In genomic region chr11:16279524-16279923, GRCh38 we compare ENCODE assay signal across 14 cellular contexts.
DNase-seq lines count a peak whose midpoint lies in the region; ATAC-seq, FAIRE-seq and TF ChIP-seq lines count a peak whose summit lies in the region.
"Had no signal": no experiment of that assay in that cellular context is flagged by ENCODE, and none has a peak within 500 bp of the region (broad histone marks: within the 10 kb centered on the region; RNA-seq: fewer than 3 reads in every experiment).

No MANE protein-coding gene starts in this region.

- TF ChIP-seq EP300 in HepG2 (IDR thresholded peaks at IDR 0.05; ENCODE audit: low read depth in 2 of 2, low read length in 2 of 2) (no peak), HepG2 (CRISPR knock-in tag; IDR thresholded peaks at IDR 0.05; ENCODE audit: borderline replicate concordance) (no peak), upper lobe of left lung (IDR thresholded peaks at IDR 0.05) (no peak)

- CTCF ChIA-PET in HepG2 (lab: Yijun Ruan, JAX; ENCODE audit: low intra/inter-chr PET ratio, low total read pairs): no interaction called here

- POLR2A ChIA-PET in HepG2 (lab: Yijun Ruan, JAX): no interaction called here

- TF ChIP-seq CTCF in HepG2 (CRISPR knock-in tag; IDR thresholded peaks at IDR 0.05) (no peak), right lobe of liver (IDR thresholded peaks at IDR 0.05) (no peak), upper lobe of left lung (IDR thresholded peaks at IDR 0.05) (no peak)

- TF ChIP-seq POLR2A in HepG2 (IDR thresholded peaks at IDR 0.05; ENCODE audit: insufficient read depth in 1 of 2, low read depth in 2 of 2, low read length in 2 of 2) (no peak), right lobe of liver (IDR thresholded peaks at IDR 0.05) (no peak), upper lobe of left lung (IDR thresholded peaks at IDR 0.05) (no peak)

- DNase-seq in HepG2 (ENCODE audit: low spot score) (no peak), right lobe of liver (no peak), glomerular visceral epithelial cell (ENCODE audit: extremely low spot score) (no peak), upper lobe of left lung (no peak)
- no peak for DNase-seq in stimulated activated CD4-positive, alpha-beta T cell treated with anti-CD3 and anti-CD28 coated beads, Interleukin-1b, Interleukin-23, amount 100 ng/mL, for 48 hours
- DNase-seq: 8988T; Calu3; CD4-positive, alpha-beta memory T cell; GF-D8; H9 had no signal

- H3K9ac ChIP-seq in HepG2 (ENCODE audit: insufficient read depth, low read depth, low read length) (no peak overlapping the region), endocrine pancreas (ENCODE audit: control insufficient read depth, insufficient read depth, low read length) (no peak overlapping the region)
- H3K9ac ChIP-seq: BLaER1 had no signal

- H3K9me3 ChIP-seq in HepG2 (ENCODE audit: low read length): no peaks in the 10 kb centered on the region
- no peaks in the 10 kb centered on the region for H3K9me3 ChIP-seq in right lobe of liver
- no peaks in the 10 kb centered on the region for H3K9me3 ChIP-seq in endocrine pancreas (ENCODE audit: control insufficient read depth, low read length)
- H3K9me3 ChIP-seq in upper lobe of left lung: no peaks in the 10 kb centered on the region
- H3K9me3 ChIP-seq: BLaER1 had no signal

- TF ChIP-seq RAD21 in HepG2 (CRISPR knock-in tag; IDR thresholded peaks at IDR 0.05): no peak

- H3K27me3 ChIP-seq in HepG2 (ENCODE audit: control insufficient read depth in 1 of 2, insufficient read depth in 2 of 2, low read length in 2 of 2) (no peaks in the 10 kb centered on the region; a peak in 1 of 5 replicates), right lobe of liver (no peaks in the 10 kb centered on the region), endocrine pancreas (ENCODE audit: control insufficient read depth, insufficient read depth, low read length) (no peaks in the 10 kb centered on the region), upper lobe of left lung (no peaks in the 10 kb centered on the region)
- H3K27me3 ChIP-seq: BLaER1 had no signal

- no TSS peak for BruUV-seq in HepG2 (replicated peaks; lab: Mats Ljungman, UMichigan)

- ATAC-seq in HepG2: no peak
- ATAC-seq in right lobe of liver: no peak
- ATAC-seq in upper lobe of left lung (ENCODE audit: low FRiP score in 2 of 2): no peak

- H3K27ac ChIP-seq in HepG2 (ENCODE audit: extremely low read length, insufficient read depth, low read length) (no peak overlapping the region), right lobe of liver (no peak overlapping the region), upper lobe of left lung (no peak overlapping the region)
- H3K27ac ChIP-seq: BLaER1 had no signal

- in situ Hi-C loops in HepG2 (cut with HindIII; ENCODE audit: extremely low pct_ligation_motif_present, low pct_unique_long_range_greater_than_20kb): no loop called here

- no peaks in the 10 kb centered on the region for H3K36me3 ChIP-seq in HepG2 (replicated peaks in 1 of 2; ENCODE audit: control insufficient read depth in 1 of 2, insufficient read depth in 2 of 2, low read length in 2 of 2)
- H3K36me3 ChIP-seq in right lobe of liver: no peaks in the 10 kb centered on the region
- H3K36me3 ChIP-seq in endocrine pancreas (ENCODE audit: control insufficient read depth, insufficient read depth, low read length): no peaks in the 10 kb centered on the region
- no peaks in the 10 kb centered on the region for H3K36me3 ChIP-seq in upper lobe of left lung
- H3K36me3 ChIP-seq: BLaER1 had no signal

- FAIRE-seq in HepG2 (lab: Jason Lieb, UNC): no peak
- peak; percentile 76 for FAIRE-seq in islet of Langerhans (lab: Jason Lieb, UNC)
- FAIRE-seq: H1 had no signal

- H4K20me1 ChIP-seq in HepG2 (ENCODE audit: insufficient read depth, low read length): no peaks in the 10 kb centered on the region
- H4K20me1 ChIP-seq: BLaER1 had no signal

- H3K4me3 ChIP-seq in HepG2 (replicated peaks in 1 of 3; ENCODE audit: insufficient read depth in 1 of 3, low read depth in 2 of 3, low read length in 3 of 3) (no peak overlapping the region), right lobe of liver (no peak overlapping the region), endocrine pancreas (ENCODE audit: control insufficient read depth, insufficient read depth, low read length) (peak overlapping the region; percentile 73), upper lobe of left lung (no peak overlapping the region)
- H3K4me3 ChIP-seq: BLaER1 had no signal

- H3K4me1 ChIP-seq in HepG2 (ENCODE audit: insufficient read depth, low read length): no peaks in the 10 kb centered on the region
- H3K4me1 ChIP-seq in right lobe of liver: peaks cover 0 to 5% (median 0%) of the 10 kb centered on the region in 4 donors
- peaks cover 4% of the 10 kb centered on the region for H3K4me1 ChIP-seq in endocrine pancreas (ENCODE audit: control insufficient read depth, insufficient read depth, low read length)
- no peaks in the 10 kb centered on the region for H3K4me1 ChIP-seq in upper lobe of left lung
- H3K4me1 ChIP-seq: BLaER1 had no signal

- intact Hi-C loops in HepG2 (cut with micrococcal nuclease; ENCODE audit: unreplicated experiment) (no loop called here), right lobe of liver (cut with DNase I) (no loop called here)

- no peak overlapping the region for H3K4me2 ChIP-seq in HepG2 (ENCODE audit: low read depth, low read length)
- H3K4me2 ChIP-seq: BLaER1 had no signal

- H2AFZ ChIP-seq in HepG2 (ENCODE audit: low read length): no peak overlapping the region

- no peaks in the 10 kb centered on the region for H3K79me2 ChIP-seq in HepG2 (ENCODE audit: insufficient read depth, low read length)

TF ChIP-seq in HepG2, 621 proteins besides CTCF, POLR2A, EP300 and RAD21:
- TF ChIP-seq ZNF768 (CRISPR knock-in tag; IDR thresholded peaks at IDR 0.05) (no peak), CEBPB (IDR thresholded peaks at IDR 0.05; ENCODE audit: borderline replicate concordance, low read depth, low read length) (peak; percentile 53; the same call in 1 of the 2 replicates), ZNF354B (CRISPR knock-in tag; IDR thresholded peaks at IDR 0.05) (no peak)
